ENCODE assay signal across 13 cellular contexts in genomic region chr7:17774248-17774647, GRCh38.
DNase-seq lines count a peak whose midpoint lies in the region; ATAC-seq and TF ChIP-seq lines count a peak whose summit lies in the region.
"Had no signal": no experiment of that assay in that cellular context is flagged by ENCODE, and none has a peak within 500 bp of the region (broad histone marks: within the 10 kb centered on the region; RNA-seq: fewer than 3 reads in every experiment).

No MANE protein-coding gene starts in this region.

- DNase-seq in AG20443 (ENCODE audit: low spot score) (peak; percentile 79), HS-27A (ENCODE audit: low read depth) (peak; percentile 49), astrocyte of the spinal cord (ENCODE audit: low read depth, low spot score) (peak; percentile 87), kidney glomerular epithelial cell (lab: John Stamatoyannopoulos, UW) (peak; percentile 79), amygdala (lab: John Stamatoyannopoulos, UW) (no peak), RWPE1 (ENCODE audit: low spot score) (no peak)
- DNase-seq: midbrain, sigmoid colon, T-helper 1 cell, uterus had no signal

- H3K27ac ChIP-seq in RWPE1: no peak overlapping the region
- H3K27ac ChIP-seq: adrenal gland, sigmoid colon, uterus had no signal

- ATAC-seq in GM19395 (IDR thresholded peaks at IDR 0.05; ENCODE audit: unreplicated experiment) (no peak), HG03139 (IDR thresholded peaks at IDR 0.05; ENCODE audit: unreplicated experiment) (no peak)

- H3K4me3 ChIP-seq in astrocyte of the spinal cord (ENCODE audit: low read depth, low read length): no peak overlapping the region
- H3K4me3 ChIP-seq: adrenal gland, sigmoid colon, uterus had no signal

- in situ Hi-C loops in astrocyte of the spinal cord (cut with HindIII; ENCODE audit: low sequenced_read_pairs): no loop called here

- POLR2A ChIA-PET in RWPE1 (lab: Yijun Ruan, JAX; ENCODE audit: low non-redundant PET): no interaction called here

- CTCF ChIA-PET in RWPE1 (lab: Yijun Ruan, JAX): no interaction called here

- no peak for TF ChIP-seq CTCF in astrocyte of the spinal cord (IDR thresholded peaks at IDR 0.05; ENCODE audit: low read depth, low read length)
- TF ChIP-seq CTCF in RWPE1 (conservative IDR thresholded peaks at IDR 0.05; ENCODE audit: low read depth): no peak

Comparison
In these comparisons a context has a peak if more than half of its experiments do, and no peak if none do; other contexts are left out.
1. DNase-seq: peak in AG20443 (single experiment), HS-27A (single experiment), astrocyte of the spinal cord (single experiment) and kidney glomerular epithelial cell (single experiment); none in amygdala (0 of 56) and RWPE1 (single experiment).